12 cellular contexts compared by ENCODE assay signal in the genomic region with DNA sequence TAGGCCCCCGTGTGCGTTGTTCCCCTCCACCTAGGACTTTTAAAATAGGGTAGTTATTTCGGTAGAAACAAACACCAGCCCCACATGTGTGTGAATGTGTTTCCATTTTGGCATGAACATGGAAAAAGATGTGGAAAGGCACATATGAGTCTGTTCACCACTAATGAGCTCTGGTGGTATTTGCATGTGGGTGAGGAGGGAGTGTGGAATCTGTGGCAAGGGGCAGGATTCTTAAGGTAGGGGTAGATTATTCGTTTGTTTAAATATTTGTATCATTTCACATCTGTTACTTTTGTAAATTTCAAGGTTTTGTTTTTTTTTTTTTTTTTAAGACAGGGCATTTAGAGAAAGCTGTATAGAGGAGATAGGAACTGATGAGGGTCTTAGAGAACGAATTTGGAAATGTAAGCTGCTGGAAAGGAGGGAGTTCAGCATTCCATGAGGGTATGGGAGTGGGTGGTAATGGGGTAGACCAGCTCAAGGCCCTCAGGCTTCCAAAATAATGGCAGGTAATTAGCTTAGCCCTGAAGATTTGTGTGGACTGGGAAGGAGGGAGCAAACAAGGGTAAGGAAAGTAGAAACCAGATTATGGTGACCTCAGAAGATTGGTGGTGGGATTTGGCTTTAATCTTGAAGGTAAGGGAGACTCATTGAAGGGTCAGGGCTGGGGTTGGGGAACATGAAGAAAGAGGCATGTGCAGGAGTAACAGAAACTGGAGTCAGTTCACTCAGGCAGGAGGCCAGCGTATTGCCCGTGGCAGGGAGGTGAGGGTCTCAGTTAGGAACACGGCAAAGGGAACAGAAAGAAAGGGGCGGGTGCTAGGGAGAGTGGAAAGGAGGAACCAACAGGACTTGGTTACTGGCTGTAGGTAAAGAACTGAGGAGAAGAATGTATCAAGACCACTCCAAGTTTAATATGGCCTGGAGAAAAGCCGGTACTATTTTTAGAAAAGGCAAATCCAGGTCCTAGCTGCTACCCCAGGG.
DNase-seq lines count a peak whose midpoint lies in the region; ATAC-seq and TF ChIP-seq lines count a peak whose summit lies in the region.
"Had no signal": no experiment of that assay in that cellular context is flagged by ENCODE, and none has a peak within 500 bp of the region (broad histone marks: within the 10 kb centered on the region; RNA-seq: fewer than 3 reads in every experiment).

No MANE protein-coding gene starts in this region.

- peaks cover 5% of the 10 kb centered on the region for H3K9me3 Mint-ChIP-seq in activated naive CD4-positive, alpha-beta T cell treated with anti-CD3 and anti-CD28 coated beads, Interleukin-2, amount 50 U/mL, for 24 hours
- no peaks in the 10 kb centered on the region for H3K9me3 Mint-ChIP-seq in naive B cell
- H3K9me3 Mint-ChIP-seq in progenitor cell of endocrine pancreas (ENCODE audit: low read depth), result no peaks in the 10 kb centered on the region

- TF ChIP-seq POLR2A in vagina (IDR thresholded peaks at IDR 0.05), result no peak
- no peak for TF ChIP-seq POLR2A in testis (IDR thresholded peaks at IDR 0.05)

- TF ChIP-seq CTCF in vagina (IDR thresholded peaks at IDR 0.05), result no peak
- no peak for TF ChIP-seq CTCF in progenitor cell of endocrine pancreas (IDR thresholded peaks at IDR 0.05; ENCODE audit: unreplicated experiment)
- TF ChIP-seq CTCF in testis (IDR thresholded peaks at IDR 0.05), result no peak

- H3K9me3 ChIP-seq in vagina, result no peaks in the 10 kb centered on the region
- H3K9me3 ChIP-seq in testis, result no peaks in the 10 kb centered on the region
- H3K9me3 ChIP-seq: BE2C, left ventricle myocardium inferior had no signal

- WGBS in testis, 2 donors, result 85 to 88% methylated on average over 10 of the region's 10 CpGs

- ATAC-seq in naive B cell (ENCODE audit: low read depth in 2 of 2), result no peak

- intact Hi-C loops in vagina (cut with DNase I) (loop anchor here (10.0 kb wide), 1 partner anchor 135 kb away; a partner anchor contains a TSS), testis (cut with DNase I; ENCODE audit: low total_unique reads) (loop anchor here (10.0 kb wide), 1 partner anchor 135 kb away; a partner anchor contains a TSS)

- H3K4me1 ChIP-seq in vagina (peaks cover 34% of the 10 kb centered on the region), testis (peaks cover 24% of the 10 kb centered on the region)
- H3K4me1 ChIP-seq: BE2C had no signal

- no peaks in the 10 kb centered on the region for H3K27me3 Mint-ChIP-seq in activated naive CD4-positive, alpha-beta T cell treated with anti-CD3 and anti-CD28 coated beads, Interleukin-2, amount 50 U/mL, for 24 hours
- no peaks in the 10 kb centered on the region for H3K27me3 Mint-ChIP-seq in naive B cell
- H3K27me3 Mint-ChIP-seq in progenitor cell of endocrine pancreas, result no peaks in the 10 kb centered on the region

- H3K36me3 Mint-ChIP-seq in activated naive CD4-positive, alpha-beta T cell treated with anti-CD3 and anti-CD28 coated beads, Interleukin-2, amount 50 U/mL, for 24 hours, result peaks cover 2% of the 10 kb centered on the region
- H3K36me3 Mint-ChIP-seq in naive B cell, result no peaks in the 10 kb centered on the region
- H3K36me3 Mint-ChIP-seq in progenitor cell of endocrine pancreas (ENCODE audit: insufficient read depth), result no peaks in the 10 kb centered on the region

- no peaks in the 10 kb centered on the region for H3K36me3 ChIP-seq in vagina
- no peaks in the 10 kb centered on the region for H3K36me3 ChIP-seq in testis (ENCODE audit: low read depth, missing control alignments)
- H3K36me3 ChIP-seq: BE2C, left ventricle myocardium inferior had no signal

- H3K27me3 ChIP-seq in vagina (no peaks in the 10 kb centered on the region), testis (no peaks in the 10 kb centered on the region)
- H3K27me3 ChIP-seq: BE2C had no signal

- peak overlapping the region; percentile 90 for H3K27ac Mint-ChIP-seq in activated naive CD4-positive, alpha-beta T cell treated with anti-CD3 and anti-CD28 coated beads, Interleukin-2, amount 50 U/mL, for 24 hours
- peak overlapping the region; percentile 61 to 96 (median 90) for H3K27ac Mint-ChIP-seq in naive B cell
- H3K27ac Mint-ChIP-seq in progenitor cell of endocrine pancreas, result no peak overlapping the region

- peak overlapping the region; percentile 69 for H3K4me3 Mint-ChIP-seq in activated naive CD4-positive, alpha-beta T cell treated with anti-CD3 and anti-CD28 coated beads, Interleukin-2, amount 50 U/mL, for 24 hours
- H3K4me3 Mint-ChIP-seq in naive B cell, result peak overlapping the region in 2 of 8 donors; percentile 3 to 71
- H3K4me3 Mint-ChIP-seq in progenitor cell of endocrine pancreas (ENCODE audit: low read depth), result no peak overlapping the region

- H3K27ac ChIP-seq in vagina (peak overlapping the region; percentile 90), testis (no peak overlapping the region)
- H3K27ac ChIP-seq: left ventricle myocardium inferior, SK-N-MC had no signal

- H3K4me3 ChIP-seq in vagina (no peak overlapping the region), testis (no peak overlapping the region)
- H3K4me3 ChIP-seq: left ventricle myocardium inferior, SK-N-MC had no signal

- H3K4me1 Mint-ChIP-seq in activated naive CD4-positive, alpha-beta T cell treated with anti-CD3 and anti-CD28 coated beads, Interleukin-2, amount 50 U/mL, for 24 hours, result peaks cover 62% of the 10 kb centered on the region
- H3K4me1 Mint-ChIP-seq in naive B cell (peaks cover 22 to 39% (median 32%) of the 10 kb centered on the region in 3 donors), progenitor cell of endocrine pancreas (ENCODE audit: low read depth) (peaks cover 27% of the 10 kb centered on the region)

- DNase-seq in activated naive CD4-positive, alpha-beta T cell treated with Interleukin-2 at 50 U/mL for 16 hours, result no peak
- DNase-seq in amniotic epithelial cell (ENCODE audit: low read depth) (peak; percentile 34), naive B cell (no peak), vagina (ENCODE audit: extremely low spot score in 2 of 2) (no peak), progenitor cell of endocrine pancreas (ENCODE audit: low spot score, unreplicated experiment) (no peak), testis (no peak), GM19240 (ENCODE audit: insufficient read length, low spot score) (no peak)
- DNase-seq: BE2C, left ventricle myocardium inferior, NCI-H69 had no signal
